In the genomic region with DNA sequence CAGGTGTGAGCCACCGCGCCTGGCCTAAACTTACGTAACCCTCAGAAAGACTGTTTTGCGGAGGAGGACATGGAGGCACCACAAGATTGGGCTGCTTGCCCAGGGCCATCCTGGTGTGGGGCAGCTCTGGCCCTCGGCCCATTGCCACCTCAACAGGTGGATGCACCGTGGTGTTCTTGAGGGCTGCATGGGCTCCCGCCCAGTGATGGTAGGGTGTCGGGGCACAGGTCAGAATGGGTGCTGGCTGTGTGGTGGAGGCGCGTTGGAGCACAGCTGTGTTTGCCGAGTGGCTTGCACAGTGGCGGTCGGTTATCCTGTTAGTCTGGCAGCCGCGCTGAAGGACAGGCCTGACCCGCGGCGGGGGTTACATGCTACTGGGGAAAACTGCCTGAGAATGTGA, we compare ENCODE assay signal across 28 cellular contexts.
DNase-seq lines count a peak whose midpoint lies in the region; ATAC-seq, FAIRE-seq and TF ChIP-seq lines count a peak whose summit lies in the region.
"Had no signal": no experiment of that assay in that cellular context is flagged by ENCODE, and none has a peak within 500 bp of the region (broad histone marks: within the 10 kb centered on the region; RNA-seq: fewer than 3 reads in every experiment).

No MANE protein-coding gene starts in this region.

- no TSS peak for BruUV-seq in HepG2 (replicated peaks; lab: Mats Ljungman, UMichigan)

- H2AFZ ChIP-seq in HepG2 (ENCODE audit: low read length) = no peak overlapping the region

- ATAC-seq in right lobe of liver = no peak
- ATAC-seq in HepG2 = no peak
- ATAC-seq: activated CD4-positive, alpha-beta T cell treated with anti-CD3 and anti-CD28 coated beads for 36 hours; activated CD8-positive, alpha-beta T cell treated with anti-CD3 and anti-CD28 coated beads for 36 hours; naive thymus-derived CD8-positive, alpha-beta T cell; stimulated activated naive B cell treated with anti-CD40 and anti-IgM and Interleukin-4, amounts not matched to agents 10 μg/mL and 1 μg/mL and 100 μg/mL, for 72 hours had no signal

- TF ChIP-seq EP300 in HepG2 (IDR thresholded peaks at IDR 0.05; ENCODE audit: low read depth in 2 of 2, low read length in 2 of 2) (no peak), HepG2 (CRISPR knock-in tag; IDR thresholded peaks at IDR 0.05; ENCODE audit: borderline replicate concordance) (no peak)

- H3K27me3 ChIP-seq in right lobe of liver (no peaks in the 10 kb centered on the region), HepG2 (ENCODE audit: control insufficient read depth in 1 of 2, insufficient read depth in 2 of 2, low read length in 2 of 2) (peaks cover 8 to 83% of the 10 kb centered on the region in 2 experiments)
- H3K27me3 ChIP-seq in CD4-positive, alpha-beta memory T cell (ENCODE audit: insufficient read depth, low read length) = no peaks in the 10 kb centered on the region
- H3K27me3 ChIP-seq: BE2C, uterus had no signal

- H3K4me2 ChIP-seq in HepG2 (ENCODE audit: low read depth, low read length) = no peak overlapping the region

- H3K36me3 Mint-ChIP-seq in osteocyte (ENCODE audit: unreplicated experiment) (peaks cover 3% of the 10 kb centered on the region), immature natural killer cell (no peaks in the 10 kb centered on the region)
- no peaks in the 10 kb centered on the region for H3K36me3 Mint-ChIP-seq in CD4-positive, alpha-beta memory T cell
- H3K36me3 Mint-ChIP-seq: activated naive CD8-positive, alpha-beta T cell; naive thymus-derived CD8-positive, alpha-beta T cell; stimulated activated naive B cell treated with anti-CD40 and anti-IgM and Interleukin-4, amounts not matched to agents 10 μg/mL and 1 μg/mL and 100 μg/mL, for 72 hours had no signal

- peaks cover 22% of the 10 kb centered on the region for H3K9me3 Mint-ChIP-seq in osteocyte (ENCODE audit: unreplicated experiment)
- H3K9me3 Mint-ChIP-seq in CD4-positive, alpha-beta memory T cell = no peaks in the 10 kb centered on the region
- no peaks in the 10 kb centered on the region for H3K9me3 Mint-ChIP-seq in immature natural killer cell
- H3K9me3 Mint-ChIP-seq: activated CD8-positive, alpha-beta T cell treated with anti-CD3 and anti-CD28 coated beads for 36 hours; stimulated activated naive B cell treated with anti-CD40 and anti-IgM and Interleukin-4, amounts not matched to agents 10 μg/mL and 1 μg/mL and 100 μg/mL, for 72 hours had no signal

- no peak overlapping the region for H3K4me3 ChIP-seq in right lobe of liver
- H3K4me3 ChIP-seq in HepG2 (replicated peaks in 1 of 3; ENCODE audit: insufficient read depth in 1 of 3, low read depth in 2 of 3, low read length in 3 of 3) = no peak overlapping the region
- no peak overlapping the region for H3K4me3 ChIP-seq in coronary artery
- H3K4me3 ChIP-seq in CD4-positive, alpha-beta memory T cell (ENCODE audit: low read length in 2 of 2) = no peak overlapping the region
- H3K4me3 ChIP-seq: breast epithelium, HAP-1, lung, uterus had no signal

- H3K4me1 ChIP-seq in right lobe of liver (no peaks in the 10 kb centered on the region), HepG2 (ENCODE audit: insufficient read depth, low read length) (no peaks in the 10 kb centered on the region)
- H3K4me1 ChIP-seq in CD4-positive, alpha-beta memory T cell (ENCODE audit: insufficient read depth, low read length) = no peaks in the 10 kb centered on the region
- H3K4me1 ChIP-seq: BE2C, breast epithelium, HAP-1, uterus had no signal

- WGBS in right lobe of liver (ENCODE audit: insufficient coverage, low coverage, low lambda C conversion rate, missing lambda C conversion rate) = 98% methylated on average over 7 of the region's 18 CpGs
- WGBS in HepG2 (ENCODE audit: low lambda C conversion rate) = 64% methylated on average over 14 of the region's 18 CpGs

- TF ChIP-seq CTCF in right lobe of liver (IDR thresholded peaks at IDR 0.05) (no peak), HepG2 (CRISPR knock-in tag; IDR thresholded peaks at IDR 0.05) (no peak), coronary artery (IDR thresholded peaks at IDR 0.05) (no peak), osteocyte (IDR thresholded peaks at IDR 0.05) (no peak)

- H3K9me3 ChIP-seq in right lobe of liver (no peaks in the 10 kb centered on the region), HepG2 (ENCODE audit: low read length) (no peaks in the 10 kb centered on the region)
- H3K9me3 ChIP-seq in CD4-positive, alpha-beta memory T cell (ENCODE audit: control insufficient read depth in 1 of 2, low read length in 2 of 2) = no peaks in the 10 kb centered on the region
- H3K9me3 ChIP-seq: BE2C, breast epithelium, HAP-1, uterus had no signal

- no peak for FAIRE-seq in HepG2 (lab: Jason Lieb, UNC)
- FAIRE-seq: GM12891, keratinocyte had no signal

- TF ChIP-seq POLR2A in right lobe of liver (IDR thresholded peaks at IDR 0.05) (no peak), HepG2 (IDR thresholded peaks at IDR 0.05; ENCODE audit: insufficient read depth in 1 of 2, low read depth in 2 of 2, low read length in 2 of 2) (no peak)

- intact Hi-C loops in right lobe of liver (cut with DNase I) (no loop called here), HepG2 (cut with micrococcal nuclease; ENCODE audit: unreplicated experiment) (no loop called here)
- intact Hi-C loops in CD4-positive, alpha-beta memory T cell (cut with micrococcal nuclease) = no loop called here

- TF ChIP-seq RAD21 in HepG2 (CRISPR knock-in tag; IDR thresholded peaks at IDR 0.05) = no peak

- no peak overlapping the region for H3K4me3 Mint-ChIP-seq in osteocyte (ENCODE audit: unreplicated experiment)
- no peak overlapping the region for H3K4me3 Mint-ChIP-seq in CD4-positive, alpha-beta memory T cell
- no peak overlapping the region for H3K4me3 Mint-ChIP-seq in immature natural killer cell
- H3K4me3 Mint-ChIP-seq: activated CD4-positive, alpha-beta T cell treated with anti-CD3 and anti-CD28 coated beads for 36 hours; activated CD8-positive, alpha-beta T cell treated with anti-CD3 and anti-CD28 coated beads for 36 hours; activated naive CD8-positive, alpha-beta T cell; naive thymus-derived CD8-positive, alpha-beta T cell; stimulated activated naive B cell treated with anti-CD40 and anti-IgM and Interleukin-4, amounts not matched to agents 10 μg/mL and 1 μg/mL and 100 μg/mL, for 72 hours had no signal

- no peaks in the 10 kb centered on the region for H4K20me1 ChIP-seq in HepG2 (ENCODE audit: insufficient read depth, low read length)

- H3K9ac ChIP-seq in HepG2 (ENCODE audit: insufficient read depth, low read depth, low read length) = no peak overlapping the region

- DNase-seq in right lobe of liver (peak in 2 of 3 donors; percentile 8 to 50), HepG2 (ENCODE audit: low spot score) (no peak), coronary artery (ENCODE audit: low spot score) (peak; percentile 67), osteocyte (ENCODE audit: extremely low spot score, unreplicated experiment) (peak; percentile 80), NCI-H1048 (lab: John Stamatoyannopoulos, UW) (no peak), immature natural killer cell (no peak)
- DNase-seq in CD4-positive, alpha-beta memory T cell = no peak
- DNase-seq: activated CD4-positive, alpha-beta T cell treated with anti-CD3 and anti-CD28 coated beads for 36 hours; activated CD8-positive, alpha-beta T cell treated with anti-CD3 and anti-CD28 coated beads for 36 hours; anterior cingulate cortex; BE2C; effector memory CD4-positive, alpha-beta T cell; glutamatergic neuron; NCI-H1436; NCI-H2081 treated with DMSO at 0.1 percent for 48 hours; NCI-H226; NCI-H526 treated with DMSO at 0.1 percent for 48 hours; SHP77 treated with DMSO at 0.1 percent for 48 hours; stimulated activated naive B cell treated with anti-CD40 and anti-IgM and Interleukin-4, amounts not matched to agents 10 μg/mL and 1 μg/mL and 100 μg/mL, for 72 hours had no signal

- POLR2A ChIA-PET in HepG2 (lab: Yijun Ruan, JAX) = no interaction called here
- POLR2A ChIA-PET in CD4-positive, alpha-beta memory T cell (lab: Charles Lee; ENCODE audit: partially characterized antibody) = no interaction called here

- no peaks in the 10 kb centered on the region for H3K79me2 ChIP-seq in HepG2 (ENCODE audit: insufficient read depth, low read length)

- in situ Hi-C loops in HepG2 (cut with HindIII; ENCODE audit: extremely low pct_ligation_motif_present, low pct_unique_long_range_greater_than_20kb) = no loop called here

- H3K27ac ChIP-seq in right lobe of liver (no peak overlapping the region), HepG2 (ENCODE audit: extremely low read length, insufficient read depth, low read length) (no peak overlapping the region), coronary artery (no peak overlapping the region)
- no peak overlapping the region for H3K27ac ChIP-seq in CD4-positive, alpha-beta memory T cell (ENCODE audit: low read depth, low read length)
- H3K27ac ChIP-seq: breast epithelium, HL-60, uterus had no signal

- H3K27ac Mint-ChIP-seq in osteocyte (ENCODE audit: unreplicated experiment) (no peak overlapping the region), immature natural killer cell (no peak overlapping the region)
- H3K27ac Mint-ChIP-seq in CD4-positive, alpha-beta memory T cell = no peak overlapping the region
- H3K27ac Mint-ChIP-seq: activated CD4-positive, alpha-beta T cell treated with anti-CD3 and anti-CD28 coated beads for 36 hours; activated CD8-positive, alpha-beta T cell treated with anti-CD3 and anti-CD28 coated beads for 36 hours; activated naive CD8-positive, alpha-beta T cell; naive thymus-derived CD8-positive, alpha-beta T cell; stimulated activated naive B cell treated with anti-CD40 and anti-IgM and Interleukin-4, amounts not matched to agents 10 μg/mL and 1 μg/mL and 100 μg/mL, for 72 hours had no signal

- no peaks in the 10 kb centered on the region for H3K36me3 ChIP-seq in right lobe of liver
- no peaks in the 10 kb centered on the region for H3K36me3 ChIP-seq in HepG2 (replicated peaks in 1 of 2; ENCODE audit: control insufficient read depth in 1 of 2, insufficient read depth in 2 of 2, low read length in 2 of 2)
- H3K36me3 ChIP-seq in CD4-positive, alpha-beta memory T cell (ENCODE audit: insufficient read depth, low read length) = no peaks in the 10 kb centered on the region
- H3K36me3 ChIP-seq: BE2C, breast epithelium, HAP-1, uterus had no signal

- H3K27me3 Mint-ChIP-seq in osteocyte (ENCODE audit: unreplicated experiment) (no peaks in the 10 kb centered on the region), immature natural killer cell (ENCODE audit: low read depth in 3 of 3) (peaks cover 3 to 9% (median 6%) of the 10 kb centered on the region in 3 donors)
- peaks cover 18 to 24% of the 10 kb centered on the region in 2 donors for H3K27me3 Mint-ChIP-seq in CD4-positive, alpha-beta memory T cell

- H3K4me1 Mint-ChIP-seq in osteocyte (ENCODE audit: unreplicated experiment) (no peaks in the 10 kb centered on the region), immature natural killer cell (no peaks in the 10 kb centered on the region)
- H3K4me1 Mint-ChIP-seq in CD4-positive, alpha-beta memory T cell = no peaks in the 10 kb centered on the region
- H3K4me1 Mint-ChIP-seq: activated CD4-positive, alpha-beta T cell treated with anti-CD3 and anti-CD28 coated beads for 36 hours had no signal

- CTCF ChIA-PET in HepG2 (lab: Yijun Ruan, JAX; ENCODE audit: low intra/inter-chr PET ratio, low total read pairs) = no interaction called here
- CTCF ChIA-PET in CD4-positive, alpha-beta memory T cell (lab: Charles Lee; ENCODE audit: partially characterized antibody) = no interaction called here

TF ChIP-seq in HepG2, 621 proteins besides CTCF, POLR2A, EP300 and RAD21 (continues in another document):
- TF ChIP-seq ZNF446 (CRISPR knock-in tag; IDR thresholded peaks at IDR 0.05) (no peak), MZF1 (CRISPR knock-in tag; IDR thresholded peaks at IDR 0.05; ENCODE audit: borderline replicate concordance) (no peak)

Comparison
In these comparisons a context has a peak if more than half of its experiments do, and no peak if none do; other contexts are left out.
1. DNase-seq: peak in right lobe of liver (2 of 3), coronary artery (single experiment) and osteocyte (single experiment); none in HepG2 (single experiment), NCI-H1048 (single experiment), CD4-positive, alpha-beta memory T cell (0 of 5) and immature natural killer cell (0 of 3).